In genomic region chr5:153629027-153629426, GRCh38 we compare ENCODE assay signal across 8 cellular contexts.
DNase-seq lines count a peak whose midpoint lies in the region; TF ChIP-seq lines count a peak whose summit lies in the region.
"Had no signal": no experiment of that assay in that cellular context is flagged by ENCODE, and none has a peak within 500 bp of the region (broad histone marks: within the 10 kb centered on the region; RNA-seq: fewer than 3 reads in every experiment).

No MANE protein-coding gene starts in this region.

- H3K4me1 Mint-ChIP-seq in type B pancreatic cell (ENCODE audit: unreplicated experiment) (peaks cover 9% of the 10 kb centered on the region), immature natural killer cell (no peaks in the 10 kb centered on the region)
- H3K4me1 Mint-ChIP-seq: activated naive CD4-positive, alpha-beta T cell treated with anti-CD3 and anti-CD28 coated beads, Interleukin-2, amount 50 U/mL, for 24 hours had no signal

- H3K27me3 ChIP-seq in HUES64 (ENCODE audit: insufficient read depth, low read length), result no peaks in the 10 kb centered on the region
- H3K27me3 ChIP-seq in iPS-20b (ENCODE audit: insufficient read depth, low read length), result no peaks in the 10 kb centered on the region

- DNase-seq in astrocyte of the spinal cord (ENCODE audit: low read depth, low spot score), result peak; percentile 95
- no peak for DNase-seq in type B pancreatic cell (ENCODE audit: extremely low spot score, unreplicated experiment)
- no peak for DNase-seq in activated effector memory CD4-positive, alpha-beta T cell treated with Interleukin-2 at 50 U/mL for 16 hours
- no peak for DNase-seq in immature natural killer cell
- no peak for DNase-seq in COLO668 (lab: John Stamatoyannopoulos, UW; ENCODE audit: unreplicated experiment)

- 11% methylated on average over 3 of the region's 3 CpGs for WGBS in HUES64

- H3K4me3 ChIP-seq in HUES64 (ENCODE audit: low read length), result no peak overlapping the region
- no peak overlapping the region for H3K4me3 ChIP-seq in astrocyte of the spinal cord (ENCODE audit: low read depth, low read length)
- H3K4me3 ChIP-seq in iPS-20b (ENCODE audit: low read length), result no peak overlapping the region; the same call in 1 of the 2 replicates

- in situ Hi-C loops in astrocyte of the spinal cord (cut with HindIII; ENCODE audit: low sequenced_read_pairs), result no loop called here

- peaks cover 4% of the 10 kb centered on the region for H3K9me3 Mint-ChIP-seq in type B pancreatic cell
- peaks cover 0 to 7% (median 0%) of the 10 kb centered on the region in 6 donors for H3K9me3 Mint-ChIP-seq in immature natural killer cell
- H3K9me3 Mint-ChIP-seq: activated naive CD4-positive, alpha-beta T cell treated with anti-CD3 and anti-CD28 coated beads, Interleukin-2, amount 50 U/mL, for 24 hours had no signal

- H3K36me3 Mint-ChIP-seq in type B pancreatic cell (no peaks in the 10 kb centered on the region), immature natural killer cell (no peaks in the 10 kb centered on the region)
- H3K36me3 Mint-ChIP-seq: activated naive CD4-positive, alpha-beta T cell treated with anti-CD3 and anti-CD28 coated beads, Interleukin-2, amount 50 U/mL, for 24 hours had no signal

- no peaks in the 10 kb centered on the region for H3K36me3 ChIP-seq in HUES64 (ENCODE audit: insufficient read depth, low read length)
- H3K36me3 ChIP-seq in iPS-20b (ENCODE audit: insufficient read depth, low read depth, low read length), result no peaks in the 10 kb centered on the region

- no peaks in the 10 kb centered on the region for H3K27me3 Mint-ChIP-seq in type B pancreatic cell
- H3K27me3 Mint-ChIP-seq in immature natural killer cell (ENCODE audit: low read depth in 3 of 3), result peaks cover 0 to 3% (median 0%) of the 10 kb centered on the region in 3 donors

- TF ChIP-seq CTCF in astrocyte of the spinal cord (IDR thresholded peaks at IDR 0.05; ENCODE audit: low read depth, low read length) (peak; percentile 49), type B pancreatic cell (conservative IDR thresholded peaks at IDR 0.05) (peak; percentile 21)

- H3K4me1 ChIP-seq in HUES64 (ENCODE audit: insufficient read depth, low read length) (peaks cover 24% of the 10 kb centered on the region), iPS-20b (ENCODE audit: insufficient read depth, low read length) (peaks cover 28% of the 10 kb centered on the region)

- H3K9me3 ChIP-seq in HUES64 (ENCODE audit: insufficient read depth, low read depth, low read length) (no peaks in the 10 kb centered on the region), iPS-20b (ENCODE audit: insufficient read depth, low read depth, low read length) (no peaks in the 10 kb centered on the region)

- H3K4me3 Mint-ChIP-seq in type B pancreatic cell, result no peak overlapping the region
- no peak overlapping the region for H3K4me3 Mint-ChIP-seq in immature natural killer cell
- H3K4me3 Mint-ChIP-seq: activated naive CD4-positive, alpha-beta T cell treated with anti-CD3 and anti-CD28 coated beads, Interleukin-2, amount 50 U/mL, for 24 hours had no signal

- H3K27ac ChIP-seq in HUES64 (ENCODE audit: low read depth, low read length) (peak overlapping the region; percentile 15), iPS-20b (ENCODE audit: low read length) (no peak overlapping the region)

- H3K9ac ChIP-seq in HUES64 (ENCODE audit: low read depth, low read length), result no peak overlapping the region
- H3K9ac ChIP-seq in iPS-20b (ENCODE audit: low read depth, low read length), result peak overlapping the region; percentile 28; the same call in 1 of the 2 replicates

- H3K27ac Mint-ChIP-seq in type B pancreatic cell, result no peak overlapping the region
- no peak overlapping the region for H3K27ac Mint-ChIP-seq in immature natural killer cell
- H3K27ac Mint-ChIP-seq: activated naive CD4-positive, alpha-beta T cell treated with anti-CD3 and anti-CD28 coated beads, Interleukin-2, amount 50 U/mL, for 24 hours had no signal
